22 cellular contexts compared by ENCODE assay signal in genomic region chr11:26278354-26278753, GRCh38. TPM values are rescaled to one million over a fixed set of nuclear protein-coding genes. Genes with fewer than 3 reads are reported as not detected.
A peak's percentile ranks its signal among the peaks of the same experiment; 100 is the strongest.
DNase-seq lines count a peak whose midpoint lies in the region; TF ChIP-seq lines count a peak whose summit lies in the region.
"Had no signal": no experiment of that assay in that cellular context is flagged by ENCODE, and none has a peak within 500 bp of the region (broad histone marks: within the 10 kb centered on the region; RNA-seq: fewer than 3 reads in every experiment).

No MANE protein-coding gene starts in this region.

- intact Hi-C loops in CD14-positive monocyte (cut with micrococcal nuclease), result no loop called here

- peaks cover 0 to under 1% (median 0%) of the 10 kb centered on the region in 3 donors for H3K27me3 Mint-ChIP-seq in CD14-positive monocyte (ENCODE audit: low read depth in 3 of 3)
- H3K27me3 Mint-ChIP-seq: CD8-positive, alpha-beta memory T cell had no signal

- H3K4me2 ChIP-seq in Loucy (ENCODE audit: low read depth, low read length, poor library complexity, severe bottlenecking), result no peak overlapping the region
- H3K4me2 ChIP-seq: BLaER1 had no signal

- H3K27ac ChIP-seq in 22Rv1, result no peak overlapping the region
- H3K27ac ChIP-seq: BLaER1, SJCRH30 had no signal

- H3K4me1 Mint-ChIP-seq in CD14-positive monocyte, result no peaks in the 10 kb centered on the region

- no peak overlapping the region for H3K4me3 ChIP-seq in GM06990 (replicated peaks; ENCODE audit: low read depth, low read length)
- H3K4me3 ChIP-seq in Loucy (ENCODE audit: low read length, poor library complexity, severe bottlenecking), result no peak overlapping the region
- H3K4me3 ChIP-seq: BLaER1, MG63, SJCRH30 had no signal

- no peaks in the 10 kb centered on the region for H4K20me1 ChIP-seq in Loucy (ENCODE audit: insufficient read depth, low read length, poor library complexity, severe bottlenecking)
- H4K20me1 ChIP-seq: BLaER1 had no signal

- no peaks in the 10 kb centered on the region for H3K36me3 ChIP-seq in GM06990 (ENCODE audit: control insufficient read depth, insufficient read depth, low read length)
- H3K36me3 ChIP-seq in Loucy (ENCODE audit: insufficient read depth, low read length), result no peaks in the 10 kb centered on the region
- H3K36me3 ChIP-seq: BLaER1, MG63, SJCRH30 had no signal

- no peaks in the 10 kb centered on the region for H3F3A ChIP-seq in Loucy (ENCODE audit: low read depth)

- H3K9ac ChIP-seq in Loucy (ENCODE audit: low read depth, low read length, poor library complexity, severe bottlenecking), result no peak overlapping the region
- H3K9ac ChIP-seq: BLaER1 had no signal

- H3K9me3 ChIP-seq in Loucy (ENCODE audit: insufficient read depth, low read depth, low read length), result no peaks in the 10 kb centered on the region
- H3K9me3 ChIP-seq: BLaER1, MG63, SJCRH30 had no signal

- H3K4me1 ChIP-seq in Loucy (ENCODE audit: insufficient read depth, low read length, poor library complexity, severe bottlenecking), result no peaks in the 10 kb centered on the region
- H3K4me1 ChIP-seq: BLaER1, SJCRH30 had no signal

- H3K27me3 ChIP-seq in GM06990 (replicated peaks; ENCODE audit: control insufficient read depth, insufficient read depth, low read length) (no peaks in the 10 kb centered on the region), Loucy (ENCODE audit: insufficient read depth, low read length, poor library complexity, severe bottlenecking) (no peaks in the 10 kb centered on the region)
- H3K27me3 ChIP-seq: BLaER1, MG63, SJCRH30 had no signal

- no peak overlapping the region for H3K27ac Mint-ChIP-seq in CD14-positive monocyte
- H3K27ac Mint-ChIP-seq: CD8-positive, alpha-beta memory T cell; T-helper 1 cell treated with Interleukin-12 subunit alpha and Interleukin-12 subunit beta and Interleukin-4 antibody, amounts not matched to agents 30 μg/mL and 1 μg/mL, for 36 hours had no signal

- no peaks in the 10 kb centered on the region for H3K9me3 Mint-ChIP-seq in CD14-positive monocyte
- H3K9me3 Mint-ChIP-seq: CD8-positive, alpha-beta memory T cell; T-helper 1 cell treated with Interleukin-12 subunit alpha and Interleukin-12 subunit beta and Interleukin-4 antibody, amounts not matched to agents 30 μg/mL and 1 μg/mL, for 36 hours had no signal

- H3K36me3 Mint-ChIP-seq in CD14-positive monocyte, result no peaks in the 10 kb centered on the region
- H3K36me3 Mint-ChIP-seq: CD8-positive, alpha-beta memory T cell had no signal

- no peak for DNase-seq in GM06990 (ENCODE audit: extremely low read depth, insufficient read length)
- DNase-seq in RKO (ENCODE audit: low spot score), result peak; percentile 8
- no peak for DNase-seq in putamen (ENCODE audit: low spot score)
- DNase-seq in T-helper 2 cell, result no peak
- no peak for DNase-seq in CD14-positive monocyte (ENCODE audit: low spot score)
- no peak for DNase-seq in midbrain (lab: John Stamatoyannopoulos, UW)
- DNase-seq: CD8-positive, alpha-beta memory T cell; DMS79; KBM-7; MG63; NCI-H1092; NCI-H1436 treated with DMSO at 0.1 percent for 48 hours; NCI-H2029 treated with DMSO at 0.1 percent for 48 hours; NCI-H2171; NCI-H446 treated with DMSO at 0.1 percent for 48 hours; NK-92 treated with Interleukin-12 subunit alpha and Interleukin-12 subunit beta, amount 100 ng/mL, for 24 hours; SJCRH30 had no signal

- peak; percentile 52 for TF ChIP-seq CTCF in 22Rv1 (IDR thresholded peaks at IDR 0.05)
- TF ChIP-seq CTCF in GM06990 (IDR thresholded peaks at IDR 0.05; ENCODE audit: insufficient read depth, low read length, poor library complexity, severe bottlenecking), result peak; percentile 33
- peak; percentile 45 for TF ChIP-seq CTCF in Loucy (conservative IDR thresholded peaks at IDR 0.05; ENCODE audit: low read length)
- TF ChIP-seq CTCF in CD14-positive monocyte (IDR thresholded peaks at IDR 0.05), result no peak

- no peak overlapping the region for H2AFZ ChIP-seq in Loucy (ENCODE audit: low read length)

- no peaks in the 10 kb centered on the region for H3K79me2 ChIP-seq in Loucy (ENCODE audit: insufficient read depth, low read length)

- no peaks in the 10 kb centered on the region for H3K9me2 ChIP-seq in Loucy (replicated peaks; ENCODE audit: low read depth, low read length)

- no peak overlapping the region for H3K4me3 Mint-ChIP-seq in CD14-positive monocyte
- H3K4me3 Mint-ChIP-seq: CD8-positive, alpha-beta memory T cell; T-helper 1 cell treated with Interleukin-12 subunit alpha and Interleukin-12 subunit beta and Interleukin-4 antibody, amounts not matched to agents 30 μg/mL and 1 μg/mL, for 36 hours had no signal

RNA-seq across cellular contexts. Expression of gene ANO3, which starts 53.6 kb away (rescaled TPM):
- not detected for polyA plus RNA-seq in CD14-positive monocyte
- polyA plus RNA-seq: CD8-positive, alpha-beta memory T cell; H1 had no signal
